ENCODE assay signal across 2 cellular contexts in genomic region chrX:55312655-55313054, GRCh38.
A peak's percentile ranks its signal among the peaks of the same experiment; 100 is the strongest.
TF ChIP-seq lines count a peak whose summit lies in the region.

No MANE protein-coding gene starts in this region.

TF ChIP-seq in HepG2, 621 proteins besides CTCF, POLR2A, EP300 and RAD21:
- TF ChIP-seq MAFK (conservative IDR thresholded peaks at IDR 0.05 in 1 of 2, IDR thresholded peaks at IDR 0.05 in 1 of 2; ENCODE audit: low read length in 2 of 2) (peak; percentile 6 to 24; a peak in 1 of 4 replicates), ZNF180 (CRISPR knock-in tag; IDR thresholded peaks at IDR 0.05; ENCODE audit: borderline replicate concordance, low read depth) (no peak), ZNF710 (CRISPR knock-in tag; IDR thresholded peaks at IDR 0.05; ENCODE audit: borderline replicate concordance) (no peak), PBX3 (CRISPR knock-in tag; IDR thresholded peaks at IDR 0.05; ENCODE audit: borderline replicate concordance) (no peak), NR2F2 (IDR thresholded peaks at IDR 0.05; ENCODE audit: borderline replicate concordance, low read depth) (no peak), ZFP1 (CRISPR knock-in tag; IDR thresholded peaks at IDR 0.05) (no peak)

TF ChIP-seq in GM23338, 12 proteins besides CTCF, POLR2A, EP300 and RAD21:
- TF ChIP-seq REST (IDR thresholded peaks at IDR 0.05; ENCODE audit: unreplicated experiment) (no peak), JUNB (IDR thresholded peaks at IDR 0.05; ENCODE audit: unreplicated experiment) (no peak), ZNF462 (CRISPR knock-in tag; IDR thresholded peaks at IDR 0.05) (no peak), EZH2phosphoT487 (IDR thresholded peaks at IDR 0.05; ENCODE audit: unreplicated experiment) (no peak), STAT1 (IDR thresholded peaks at IDR 0.05; ENCODE audit: unreplicated experiment) (no peak), ZNF331 (CRISPR knock-in tag; IDR thresholded peaks at IDR 0.05; ENCODE audit: low read depth) (no peak), EZH2 (IDR thresholded peaks at IDR 0.05; ENCODE audit: low read depth, unreplicated experiment) (no peak), ZNF114 (CRISPR knock-in tag; IDR thresholded peaks at IDR 0.05) (no peak), NANOG (IDR thresholded peaks at IDR 0.05; ENCODE audit: borderline replicate concordance) (no peak), CREB1 (CRISPR knock-in tag; IDR thresholded peaks at IDR 0.05; ENCODE audit: low read depth) (no peak), POLR2AphosphoS5 (IDR thresholded peaks at IDR 0.05; ENCODE audit: low read depth) (no peak), ETS1 (IDR thresholded peaks at IDR 0.05) (no peak)
